In the genomic region with DNA sequence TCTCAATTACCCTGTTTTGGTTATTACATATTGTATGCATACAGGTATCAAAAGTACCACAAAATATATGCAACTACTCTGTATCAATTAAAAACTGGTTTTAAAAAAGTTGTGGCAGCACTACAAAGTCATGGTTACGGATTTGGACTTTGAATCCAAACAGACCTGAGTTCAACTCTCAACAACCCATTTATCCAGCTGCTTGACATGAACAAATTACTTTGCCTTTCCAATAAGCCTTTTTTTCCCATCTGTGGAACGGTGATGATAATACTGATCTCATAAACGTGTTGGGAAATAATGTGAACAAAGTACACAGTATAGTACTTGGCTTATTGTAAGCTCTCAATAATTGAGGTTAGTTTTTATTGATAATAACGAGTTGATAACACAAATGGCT, we compare ENCODE assay signal across 13 cellular contexts.
"Had no signal": no experiment of that assay in that cellular context is flagged by ENCODE, and none has a peak within 500 bp of the region (broad histone marks: within the 10 kb centered on the region; RNA-seq: fewer than 3 reads in every experiment).

No MANE protein-coding gene starts in this region.

- H3K36me3 ChIP-seq: neutrophil, right atrium auricular region had no signal

- DNase-seq: effector memory CD4-positive, alpha-beta T cell; gastrocnemius medialis; heart right ventricle; left ventricle myocardium superior; naive thymus-derived CD8-positive, alpha-beta T cell; posterior cingulate gyrus; stimulated activated CD4-positive, alpha-beta T cell treated with anti-CD3 and anti-CD28 coated beads, Interleukin-2, amount 100 ng/mL, for 48 hours; stimulated activated naive CD4-positive, alpha-beta T cell treated with Interleukin-2 at 50 U/mL for 16 hours; trophoblast cell had no signal

- H3K9me3 ChIP-seq: gastrocnemius medialis, heart right ventricle, neutrophil, right atrium auricular region had no signal

- H3K4me3 Mint-ChIP-seq: naive thymus-derived CD8-positive, alpha-beta T cell had no signal

- H3K27me3 Mint-ChIP-seq: naive thymus-derived CD8-positive, alpha-beta T cell had no signal

- H3K27ac Mint-ChIP-seq: naive thymus-derived CD8-positive, alpha-beta T cell had no signal

- H3K9me3 Mint-ChIP-seq: naive thymus-derived CD8-positive, alpha-beta T cell had no signal

- H3K4me3 ChIP-seq: gastrocnemius medialis, heart right ventricle, right atrium auricular region, smooth muscle cell had no signal

- H3K4me1 ChIP-seq: heart right ventricle, right atrium auricular region had no signal

- ATAC-seq: esophagus mucosa; gastrocnemius medialis; heart right ventricle; left ventricle myocardium superior; naive thymus-derived CD8-positive, alpha-beta T cell had no signal
